In the genomic region with DNA sequence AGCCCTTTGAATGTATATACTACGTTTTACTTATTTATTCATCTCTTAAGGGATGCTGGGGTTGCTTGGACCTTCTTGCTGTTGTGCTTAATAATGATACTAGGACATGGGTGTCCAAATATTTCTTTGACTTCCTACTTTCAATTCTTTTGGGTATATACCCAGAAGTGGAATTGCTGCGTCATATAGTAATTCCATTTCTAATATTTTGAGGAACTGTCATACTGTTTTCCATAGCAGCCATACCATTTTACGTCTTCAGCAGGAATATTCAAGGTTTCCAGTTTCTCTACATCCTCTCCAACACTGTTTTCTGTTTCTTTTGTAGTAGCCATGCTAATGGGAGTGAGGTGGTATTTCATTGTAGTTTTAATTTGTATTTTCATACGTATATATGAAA, we compare ENCODE assay signal across 1 cellular context.
TF ChIP-seq lines count a peak whose summit lies in the region.

No MANE protein-coding gene starts in this region.

TF ChIP-seq in IMR-90, 13 proteins besides CTCF, POLR2A, EP300 and RAD21 (continued from another document):
- TF ChIP-seq BHLHE40 (IDR thresholded peaks at IDR 0.05; ENCODE audit: low read depth, low read length) (no peak), ELK1 (IDR thresholded peaks at IDR 0.05; ENCODE audit: borderline replicate concordance, low read depth, low read length) (no peak), CEBPB (IDR thresholded peaks at IDR 0.05; ENCODE audit: low read depth, low read length) (no peak), FOS (IDR thresholded peaks at IDR 0.05; ENCODE audit: low read depth, low read length) (no peak), MAFK (IDR thresholded peaks at IDR 0.05; ENCODE audit: low read depth, low read length) (no peak), RFX5 (IDR thresholded peaks at IDR 0.05; ENCODE audit: low read depth, low read length) (no peak)
TF ChIP-seq in IMR-90: peak in this region for 0.
